ENCODE assay signal across 8 cellular contexts in the genomic region with DNA sequence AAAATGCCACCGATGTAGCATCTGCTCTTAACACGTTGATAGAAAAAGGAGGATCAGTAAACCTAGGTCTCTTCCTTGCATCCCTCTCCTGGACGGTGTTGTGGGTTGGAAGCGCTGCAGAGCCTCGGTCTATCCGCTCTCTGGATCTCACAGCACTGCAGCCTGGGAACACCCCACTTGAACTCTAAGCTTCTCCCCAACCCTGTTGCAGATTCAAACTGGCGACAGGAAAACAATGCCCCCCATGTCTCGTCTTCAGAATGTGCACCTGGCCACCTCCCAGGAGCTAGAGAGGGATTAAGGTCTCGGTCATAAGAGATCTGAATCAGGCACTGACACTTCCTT.
DNase-seq lines count a peak whose midpoint lies in the region; ATAC-seq and TF ChIP-seq lines count a peak whose summit lies in the region.

No MANE protein-coding gene starts in this region.

- H3K9me3 ChIP-seq in duodenal mucosa (ENCODE audit: control insufficient read depth in 1 of 2, low read length in 2 of 2), result no peaks in the 10 kb centered on the region

- no peaks in the 10 kb centered on the region for H3K27me3 ChIP-seq in duodenal mucosa (ENCODE audit: control insufficient read depth in 1 of 2, insufficient read depth in 2 of 2, low read length in 2 of 2)

- no peaks in the 10 kb centered on the region for H3K36me3 ChIP-seq in duodenal mucosa (ENCODE audit: control insufficient read depth in 1 of 2, insufficient read depth in 2 of 2, low read length in 2 of 2)

- peaks cover 8 to 14% of the 10 kb centered on the region in 2 donors for H3K4me1 ChIP-seq in duodenal mucosa (ENCODE audit: control insufficient read depth in 1 of 2, insufficient read depth in 2 of 2, low read length in 2 of 2)

- DNase-seq in AG10803 (ENCODE audit: low read depth) (peak; percentile 3), RKO (ENCODE audit: low spot score) (peak; percentile 26), DMS153 (lab: John Stamatoyannopoulos, UW) (no peak)

- peaks cover 11% of the 10 kb centered on the region for H3K36me3 Mint-ChIP-seq in nephron (ENCODE audit: low read depth)

- peak overlapping the region; percentile 73 to 86 for H3K9ac ChIP-seq in duodenal mucosa (ENCODE audit: low read depth in 1 of 2, low read length in 2 of 2)

- H3K27ac ChIP-seq in duodenal mucosa (ENCODE audit: low read depth, low read length), result peak overlapping the region; percentile 74

- peak overlapping the region; percentile 84 for H3K4me3 ChIP-seq in AG10803 (ENCODE audit: low read length)
- H3K4me3 ChIP-seq in duodenal mucosa (ENCODE audit: low read depth in 1 of 2, low read length in 2 of 2), result peak overlapping the region; percentile 78 to 97

- peaks cover 11% of the 10 kb centered on the region for H3K9me3 Mint-ChIP-seq in nephron

- peak overlapping the region; percentile 93 to 99 (median 96) for H3K4me3 Mint-ChIP-seq in nephron

- H3K4me1 Mint-ChIP-seq in nephron, result peaks cover 14% of the 10 kb centered on the region

- no peaks in the 10 kb centered on the region for H3K27me3 Mint-ChIP-seq in nephron (ENCODE audit: low read depth)

- H3K27ac Mint-ChIP-seq in nephron, result peak overlapping the region; percentile 80 to 97 (median 93)

- ATAC-seq in GM18511 (IDR thresholded peaks at IDR 0.05; ENCODE audit: unreplicated experiment) (peak; percentile 0), GM19463 (IDR thresholded peaks at IDR 0.05; ENCODE audit: unreplicated experiment) (no peak), HG02759 (IDR thresholded peaks at IDR 0.05; ENCODE audit: unreplicated experiment) (no peak)

- TF ChIP-seq CTCF in AG10803 (conservative IDR thresholded peaks at IDR 0.05; ENCODE audit: low read length) (no peak), nephron (IDR thresholded peaks at IDR 0.05; ENCODE audit: unreplicated experiment in 3 of 3) (no peak)
